In genomic region chr3:66559924-66560323, GRCh38 we compare ENCODE assay signal across 4 cellular contexts. TPM values are rescaled to one million over a fixed set of nuclear protein-coding genes. Genes with fewer than 3 reads are reported as not detected.
DNase-seq lines count a peak whose midpoint lies in the region; ATAC-seq, FAIRE-seq and TF ChIP-seq lines count a peak whose summit lies in the region.
"Not testable (repeated sequence)": the region's sequence is repeated elsewhere in the genome, so short reads cannot be mapped to it uniquely, and the experiment has no call there.

No MANE protein-coding gene starts in this region.

- H3K9me3 ChIP-seq in A549; HEK293 (ENCODE audit: control insufficient read depth, insufficient read depth, low read depth, low read length); Karpas-422 (ENCODE audit: low read length); sigmoid colon: not testable (repeated sequence)

- not testable (repeated sequence) for ATAC-seq in A549

- H3K9me2 ChIP-seq in Karpas-422 (replicated peaks; ENCODE audit: insufficient read depth, low read length), result not testable (repeated sequence)

- not testable (repeated sequence) for DNase-seq in A549 (ENCODE audit: low read depth in 1 of 2, low spot score in 1 of 2); sigmoid colon
- DNase-seq in Karpas-422, result peak; percentile 47

- POLR2A ChIA-PET in A549 (lab: Yijun Ruan, JAX); HEK293 (lab: Yijun Ruan, JAX): not testable (repeated sequence)

- CTCF ChIA-PET in A549 (lab: Yijun Ruan, JAX); HEK293 (lab: Yijun Ruan, JAX): not testable (repeated sequence)

- H3K27ac ChIP-seq in A549; HEK293 (ENCODE audit: extremely low read depth, low read depth, low read length); Karpas-422 (ENCODE audit: low read length): not testable (repeated sequence)
- H3K27ac ChIP-seq in sigmoid colon, result peak overlapping the region in 3 of 4 donors; percentile 73 to 82 (median 79)

- H3K79me2 ChIP-seq in Karpas-422 (ENCODE audit: low read length), result not testable (repeated sequence)

- WGBS in A549 (ENCODE audit: missing lambda C conversion rate), result 50% methylated on average over 2 of the region's 4 CpGs
- WGBS in sigmoid colon, 2 donors, result 92 to 93% methylated on average over 4 of the region's 4 CpGs

- not testable (repeated sequence) for H4K20me1 ChIP-seq in Karpas-422 (ENCODE audit: insufficient read depth, low read depth, low read length)

- TF ChIP-seq RAD21 in A549 (conservative IDR thresholded peaks at IDR 0.05 in 1 of 2, IDR thresholded peaks at IDR 0.05 in 1 of 2), result not testable (repeated sequence)

- H3K9ac ChIP-seq in Karpas-422 (ENCODE audit: low read length), result not testable (repeated sequence)

- not testable (repeated sequence) for H3K36me3 ChIP-seq in HEK293 (ENCODE audit: control insufficient read depth in 2 of 2, insufficient read depth in 1 of 2, low read length in 2 of 2); Karpas-422 (ENCODE audit: insufficient read depth, low read length); sigmoid colon

- FAIRE-seq in A549 (lab: Jason Lieb, UNC), result not testable (repeated sequence)

- not testable (repeated sequence) for TF ChIP-seq EP300 in A549 (IDR thresholded peaks at IDR 0.05); sigmoid colon (IDR thresholded peaks at IDR 0.05)

- not testable (repeated sequence) for TF ChIP-seq POLR2A in A549 (IDR thresholded peaks at IDR 0.05; ENCODE audit: low read length); sigmoid colon (IDR thresholded peaks at IDR 0.05)

- not testable (repeated sequence) for H3K4me1 ChIP-seq in A549; HEK293 (ENCODE audit: control insufficient read depth, insufficient read depth, low read length)
- H3K4me1 ChIP-seq in Karpas-422 (ENCODE audit: low read length) (peaks cover 30% of the 10 kb centered on the region), sigmoid colon (peaks cover 2 to 48% (median 44%) of the 10 kb centered on the region in 4 donors)

- H2AFZ ChIP-seq in Karpas-422 (ENCODE audit: low read length), result not testable (repeated sequence)

- TF ChIP-seq CTCF in A549 (IDR thresholded peaks at IDR 0.05); HEK293 (tag by site-specific recombination; IDR thresholded peaks at IDR 0.05); sigmoid colon (IDR thresholded peaks at IDR 0.05): not testable (repeated sequence)

- not testable (repeated sequence) for H3K4me3 ChIP-seq in A549; HEK293 (ENCODE audit: low read depth, low read length); Karpas-422 (ENCODE audit: low read length); sigmoid colon

- H3K27me3 ChIP-seq in Karpas-422 (ENCODE audit: low read length); sigmoid colon: not testable (repeated sequence)

- not testable (repeated sequence) for H3K4me2 ChIP-seq in A549; Karpas-422 (ENCODE audit: low read depth, low read length, poor library complexity, severe bottlenecking)

- intact Hi-C loops in sigmoid colon (cut with DNase I), result loop anchor here (5.0 to 10.0 kb wide), 3 partner anchors 57 to 257 kb away; no protein-coding TSS in a partner anchor

TF ChIP-seq in A549, 52 proteins besides CTCF, POLR2A, EP300 and RAD21:
- peak; percentile 71 for TF ChIP-seq ZFP36 (IDR thresholded peaks at IDR 0.05; ENCODE audit: borderline replicate concordance, partially characterized antibody)

TF ChIP-seq in HEK293, 187 proteins besides CTCF, POLR2A, EP300 and RAD21:
- TF ChIP-seq SETDB1 (IDR thresholded peaks at IDR 0.05; ENCODE audit: insufficient read length, low read length), result peak; percentile 15
- peak; percentile 87 for TF ChIP-seq ZNF585B (tag by site-specific recombination; IDR thresholded peaks at IDR 0.05)
TF ChIP-seq in HEK293: peak in this region for 2; not testable (repeated sequence) for 185.

RNA-seq across cellular contexts. Expression of gene LRIG1, which starts 59.1 kb away (rescaled TPM):
- 6.2 and 11.2 TPM in 2 replicates for polyA plus RNA-seq in A549 (2011; rRNA removed)
- 3.8 and 5.4 TPM in 2 replicates for polyA plus RNA-seq in A549 (2012; cell fraction: cytosol; rRNA removed)
- 8.5 and 8.8 TPM in 2 replicates for polyA plus RNA-seq in A549 (2012; cell fraction: nucleus; rRNA removed)
- 1.8 to 2.9 TPM (median 2.6 TPM) in 3 replicates for polyA plus RNA-seq in A549 (2017; fragmentation: RNase III; extraction: RNeasy Plus Mini Kit Qiagen cat#74134 plus additional on column Dnase treatment)
- polyA minus RNA-seq in A549 (2011; rRNA and poly(A)+ RNA removed), result 18.4 and 19.3 TPM in 2 replicates
- 52.4 and 75.4 TPM in 2 replicates for total RNA-seq in Karpas-422 (2014; rRNA removed; shearing (Covaris generic); ENCODE audit: low replicate concordance)
- total RNA-seq in sigmoid colon, result 100 to 1,000 TPM; 150 to 226 (median 210) TPM
- 10 to 100 TPM in 1 of 3 donors, 1 to 10 TPM in 2; 4.2 to 36.1 (median 6.0) TPM for polyA plus RNA-seq in sigmoid colon
